In the genomic region with DNA sequence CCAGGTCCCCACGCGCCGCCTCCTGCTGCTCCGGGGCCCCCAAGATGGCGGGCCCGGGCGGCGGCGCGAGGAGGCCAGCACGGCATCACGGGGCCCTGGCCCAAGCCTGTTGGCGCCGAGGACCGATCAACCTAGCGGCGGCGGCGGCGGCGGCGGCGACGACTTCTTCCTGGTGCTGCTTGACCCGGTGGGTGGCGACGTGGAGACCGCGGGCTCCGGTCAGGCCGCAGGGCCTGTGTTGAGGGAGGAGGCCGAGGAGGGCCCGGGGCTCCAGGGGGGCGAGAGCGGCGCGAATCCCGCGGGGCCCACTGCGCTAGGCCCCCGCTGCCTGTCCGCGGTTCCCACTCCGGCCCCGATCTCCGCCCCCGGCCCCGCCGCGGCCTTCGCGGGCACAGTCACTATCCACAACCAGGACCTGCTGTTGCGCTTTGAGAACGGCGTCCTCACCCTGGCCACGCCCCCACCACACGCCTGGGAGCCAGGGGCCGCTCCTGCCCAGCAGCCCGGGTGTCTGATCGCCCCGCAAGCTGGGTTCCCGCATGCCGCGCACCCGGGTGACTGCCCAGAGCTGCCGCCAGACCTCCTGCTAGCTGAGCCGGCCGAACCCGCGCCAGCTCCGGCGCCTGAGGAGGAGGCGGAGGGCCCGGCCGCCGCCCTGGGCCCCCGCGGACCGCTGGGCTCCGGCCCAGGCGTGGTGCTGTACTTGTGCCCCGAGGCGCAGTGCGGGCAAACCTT, we compare ENCODE assay signal across 8 cellular contexts. TPM values are rescaled to one million over a fixed set of nuclear protein-coding genes. Genes with fewer than 3 reads are reported as not detected.
DNase-seq lines count a peak whose midpoint lies in the region; ATAC-seq and TF ChIP-seq lines count a peak whose summit lies in the region.
"Not testable (repeated sequence)": the region's sequence is repeated elsewhere in the genome, so short reads cannot be mapped to it uniquely, and the experiment has no call there.

No MANE protein-coding gene starts in this region.

- not testable (repeated sequence) for H3K9me3 ChIP-seq in psoas muscle

- TF ChIP-seq POLR2A in NB4 (IDR thresholded peaks at IDR 0.05; ENCODE audit: extremely low read depth, insufficient read length), result not testable (repeated sequence)

- H3K36me3 ChIP-seq in psoas muscle (ENCODE audit: insufficient read depth in 1 of 2, low read depth in 1 of 2), result not testable (repeated sequence)

- H3K27ac Mint-ChIP-seq in chondrocyte (ENCODE audit: unreplicated experiment), result peak overlapping the region; percentile 63

- H3K4me3 Mint-ChIP-seq in chondrocyte (ENCODE audit: unreplicated experiment), result peak overlapping the region; percentile 62

- not testable (repeated sequence) for H3K27me3 ChIP-seq in psoas muscle (ENCODE audit: insufficient read depth in 3 of 3, low read length in 2 of 3)

- in situ Hi-C loops in ACHN (cut with HindIII; ENCODE audit: low pct_ligation_motif_present, low pct_unique_long_range_greater_than_20kb, low sequenced_read_pairs), result not testable (repeated sequence)

- H3K4me1 ChIP-seq in psoas muscle, result peaks cover 17% of the 10 kb centered on the region

- WGBS in psoas muscle, 3 donors, result 0 to 28% (median 1%) methylated on average over 4 to 70 of the region's 84 CpGs

- not testable (repeated sequence) for H3K36me3 Mint-ChIP-seq in chondrocyte (ENCODE audit: low read depth)

- H3K4me1 Mint-ChIP-seq in chondrocyte (ENCODE audit: low read depth), result peaks cover 38% of the 10 kb centered on the region

- not testable (repeated sequence) for TF ChIP-seq CTCF in NB4 (IDR thresholded peaks at IDR 0.05; ENCODE audit: low read depth, low read length); psoas muscle (IDR thresholded peaks at IDR 0.05)
- TF ChIP-seq CTCF in chondrocyte (IDR thresholded peaks at IDR 0.05), result peak; percentile 5

- peaks cover 11% of the 10 kb centered on the region for H3K9me3 Mint-ChIP-seq in chondrocyte (ENCODE audit: low read depth)

- not testable (repeated sequence) for H3K27me3 Mint-ChIP-seq in chondrocyte (ENCODE audit: low read depth)

- peak overlapping the region; percentile 89 for H3K27ac ChIP-seq in psoas muscle

- H3K4me3 ChIP-seq in NB4 (ENCODE audit: low read depth, low read length), result peak overlapping the region; percentile 49
- H3K4me3 ChIP-seq in psoas muscle, result peak overlapping the region; percentile 72

- DNase-seq in ACHN (peak; percentile 9), NB4 (ENCODE audit: low read depth) (peak; percentile 55), chondrocyte (ENCODE audit: low spot score) (peak; percentile 93), iPS-NIHi11 (ENCODE audit: low spot score) (peak; percentile 7), psoas muscle (peak; percentile 42 to 70)
- peak; percentile 25 for DNase-seq in activated CD4-positive, alpha-beta T cell treated with anti-CD3 and anti-CD28 coated beads for 48 hours

- ATAC-seq in GM18870 (IDR thresholded peaks at IDR 0.05; ENCODE audit: unreplicated experiment), result peak; percentile 60
- peak; percentile 75 for ATAC-seq in HG02884 (IDR thresholded peaks at IDR 0.05; ENCODE audit: unreplicated experiment)
- ATAC-seq in psoas muscle, result peak; percentile 90 to 92 (median 90)

- intact Hi-C loops in psoas muscle (cut with DNase I), result loop anchor here in 1 of 2 donors (10.0 kb wide), 1 partner anchor 312 kb away; no protein-coding TSS in a partner anchor

RNA-seq across cellular contexts. Expression of gene ZXDB, which starts 0.5 kb away (rescaled TPM):
- total RNA-seq in chondrocyte, result 7.3 to 9.5 TPM (median 9.3 TPM) in 3 replicates
- total RNA-seq in psoas muscle, result 1 to 10 TPM; 4.8 to 8.2 (median 6.2) TPM
- polyA plus RNA-seq in psoas muscle, result 1 to 10 TPM; 1.7 to 3.2 (median 2.0) TPM

Comparison
In these comparisons a context has a peak if more than half of its experiments do, and no peak if none do; other contexts are left out.
1. Peak in every context shown above with its lines: DNase-seq, ATAC-seq, H3K4me3 ChIP-seq and H3K27ac ChIP-seq.
2. DNase-seq: peak in every context shown above with its lines; median percentile 93 in chondrocyte; 56 in psoas muscle; 55 in NB4; 25 in activated CD4-positive, alpha-beta T cell treated with anti-CD3 and anti-CD28 coated beads for 48 hours; 9 in ACHN; 7 in iPS-NIHi11.